Comparison of ENCODE assay signal across 28 cellular contexts in the genomic region with DNA sequence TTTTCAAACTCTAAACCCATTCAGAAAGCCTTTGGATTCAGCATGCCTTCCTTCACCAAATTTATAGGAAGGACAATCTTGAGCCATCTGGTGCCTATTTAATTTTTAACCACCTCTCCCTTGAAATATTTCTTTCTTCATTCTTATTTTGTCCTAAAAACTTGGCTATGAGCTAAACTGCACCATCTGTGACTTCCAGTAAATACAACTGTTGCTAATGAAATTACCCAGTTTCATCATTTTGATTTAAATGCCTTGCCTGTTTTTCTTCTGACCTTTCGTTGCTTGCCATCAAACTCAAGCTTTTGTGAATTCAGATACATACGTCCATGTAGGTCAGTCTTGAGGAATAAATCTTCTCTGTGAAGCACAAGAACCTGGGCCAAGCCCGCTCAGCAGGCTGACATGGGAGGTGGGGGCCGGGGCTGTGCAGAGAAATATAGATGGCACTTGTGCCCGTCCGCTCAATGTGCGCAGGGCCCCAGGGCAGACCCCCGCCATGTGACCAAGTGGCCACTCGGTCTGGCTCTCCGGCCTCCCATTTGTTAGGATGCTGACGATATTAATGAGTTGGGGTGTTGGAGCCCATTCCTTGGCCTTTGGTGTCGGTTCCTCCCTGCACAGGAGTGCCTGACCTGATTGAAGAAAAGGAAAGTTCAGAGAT.
"Had no signal": no experiment of that assay in that cellular context is flagged by ENCODE, and none has a peak within 500 bp of the region (broad histone marks: within the 10 kb centered on the region; RNA-seq: fewer than 3 reads in every experiment).

No MANE protein-coding gene starts in this region.

- H3K4me1 Mint-ChIP-seq: activated CD4-positive, alpha-beta T cell treated with anti-CD3 and anti-CD28 coated beads, Interleukin-2, amount 10 ng/mL, durations not matched to agents 24 days and 14 days; activated naive CD8-positive, alpha-beta T cell treated with anti-CD3 and anti-CD28 coated beads for 36 hours; activated T-helper 17 cell treated with anti-CD3 and anti-CD28 coated beads, Interleukin-2, amount 50 U/mL, for 72 hours had no signal

- DNase-seq: activated CD4-positive, alpha-beta T cell treated with anti-CD3 and anti-CD28 coated beads, Interleukin-2, amount 10 ng/mL, durations not matched to agents 24 days and 14 days; activated CD4-positive, alpha-beta T cell treated with anti-CD3 and anti-CD28 coated beads, Interleukin-2, amount 50 U/mL, for 4 hours; activated CD8-positive, alpha-beta T cell treated with anti-CD3 and anti-CD28 coated beads for 36 hours; activated effector memory CD4-positive, alpha-beta T cell treated with anti-CD3 and anti-CD28 coated beads, Interleukin-2, amount 50 U/mL, for 16 hours; activated naive CD4-positive, alpha-beta T cell; activated naive CD4-positive, alpha-beta T cell treated with anti-CD3 and anti-CD28 coated beads, Interleukin-2, amount 50 U/mL, for 16 hours; activated naive CD8-positive, alpha-beta T cell treated with anti-CD3 and anti-CD28 coated beads for 36 hours; activated T-cell treated with anti-CD3 and anti-CD28 coated beads, Interleukin-2, amount 50 U/mL, for 1 hour; activated T-cell treated with anti-CD3 and anti-CD28 coated beads, Interleukin-2, amount 50 U/mL, for 72 hours; amniotic stem cell; aorta; brain microvascular endothelial cell; Karpas-422; KBM-7; NCI-H1048; NCI-H1436 treated with DMSO at 0.1 percent for 48 hours; NCI-H187; NCI-H2081; NCI-H2171 treated with DMSO at 0.1 percent for 48 hours; NCI-H2227 treated with DMSO at 0.1 percent for 48 hours; NCI-H524 treated with DMSO at 0.1 percent for 48 hours; SHP77 treated with DMSO at 0.1 percent for 48 hours; SK-N-SH had no signal

- H3K36me3 Mint-ChIP-seq: activated naive CD8-positive, alpha-beta T cell treated with anti-CD3 and anti-CD28 coated beads for 36 hours had no signal

- H3K4me3 ChIP-seq: SJSA1 had no signal

- H3K27ac Mint-ChIP-seq: activated CD4-positive, alpha-beta T cell treated with anti-CD3 and anti-CD28 coated beads, Interleukin-2, amount 10 ng/mL, durations not matched to agents 24 days and 14 days; activated CD8-positive, alpha-beta T cell treated with anti-CD3 and anti-CD28 coated beads for 36 hours; activated naive CD8-positive, alpha-beta T cell treated with anti-CD3 and anti-CD28 coated beads for 36 hours; activated T-cell treated with anti-CD3 and anti-CD28 coated beads, Interleukin-2, amount 50 U/mL, for 72 hours; activated T-helper 17 cell treated with anti-CD3 and anti-CD28 coated beads, Interleukin-2, amount 50 U/mL, for 72 hours; T-helper 1 cell treated with Interleukin-12 subunit alpha and Interleukin-12 subunit beta and Interleukin-4 antibody, amounts not matched to agents 30 μg/mL and 1 μg/mL, for 36 hours; T-helper 2 cell treated with Interferon-gamma antibody and Interleukin-4, amounts not matched to agents 5 μg/mL and 100 μg/mL, for 36 hours had no signal

- H3K27me3 ChIP-seq: brain microvascular endothelial cell had no signal

- H3K27ac ChIP-seq: brain microvascular endothelial cell, SJSA1 had no signal

- H3K9me3 ChIP-seq: SJSA1, SK-N-SH had no signal

- ATAC-seq: activated CD8-positive, alpha-beta T cell treated with anti-CD3 and anti-CD28 coated beads for 36 hours; activated T-cell treated with anti-CD3 and anti-CD28 coated beads, Interleukin-2, amount 50 U/mL, for 72 hours; activated T-helper 17 cell treated with anti-CD3 and anti-CD28 coated beads, Interleukin-2, amount 50 U/mL, for 72 hours; Panc1 had no signal

- H3K4me1 ChIP-seq: SJSA1 had no signal

- H3K4me3 Mint-ChIP-seq: activated CD4-positive, alpha-beta T cell treated with anti-CD3 and anti-CD28 coated beads, Interleukin-2, amount 10 ng/mL, durations not matched to agents 24 days and 14 days; activated CD8-positive, alpha-beta T cell treated with anti-CD3 and anti-CD28 coated beads for 36 hours; activated naive CD8-positive, alpha-beta T cell treated with anti-CD3 and anti-CD28 coated beads for 36 hours; activated T-cell treated with anti-CD3 and anti-CD28 coated beads, Interleukin-2, amount 50 U/mL, for 72 hours; activated T-helper 17 cell treated with anti-CD3 and anti-CD28 coated beads, Interleukin-2, amount 50 U/mL, for 72 hours; T-helper 1 cell treated with Interleukin-12 subunit alpha and Interleukin-12 subunit beta and Interleukin-4 antibody, amounts not matched to agents 30 μg/mL and 1 μg/mL, for 36 hours; T-helper 2 cell treated with Interferon-gamma antibody and Interleukin-4, amounts not matched to agents 5 μg/mL and 100 μg/mL, for 36 hours had no signal

- H3K36me3 ChIP-seq: brain microvascular endothelial cell, SJSA1 had no signal

- H3K9me3 Mint-ChIP-seq: activated CD4-positive, alpha-beta T cell treated with anti-CD3 and anti-CD28 coated beads, Interleukin-2, amount 10 ng/mL, durations not matched to agents 24 days and 14 days; activated CD8-positive, alpha-beta T cell treated with anti-CD3 and anti-CD28 coated beads for 36 hours; activated naive CD8-positive, alpha-beta T cell treated with anti-CD3 and anti-CD28 coated beads for 36 hours; activated T-cell treated with anti-CD3 and anti-CD28 coated beads, Interleukin-2, amount 50 U/mL, for 72 hours; activated T-helper 17 cell treated with anti-CD3 and anti-CD28 coated beads, Interleukin-2, amount 50 U/mL, for 72 hours; T-helper 1 cell treated with Interleukin-12 subunit alpha and Interleukin-12 subunit beta and Interleukin-4 antibody, amounts not matched to agents 30 μg/mL and 1 μg/mL, for 36 hours; T-helper 2 cell treated with Interferon-gamma antibody and Interleukin-4, amounts not matched to agents 5 μg/mL and 100 μg/mL, for 36 hours had no signal
